Comparison of ENCODE assay signal across 1 cellular context in the genomic region with DNA sequence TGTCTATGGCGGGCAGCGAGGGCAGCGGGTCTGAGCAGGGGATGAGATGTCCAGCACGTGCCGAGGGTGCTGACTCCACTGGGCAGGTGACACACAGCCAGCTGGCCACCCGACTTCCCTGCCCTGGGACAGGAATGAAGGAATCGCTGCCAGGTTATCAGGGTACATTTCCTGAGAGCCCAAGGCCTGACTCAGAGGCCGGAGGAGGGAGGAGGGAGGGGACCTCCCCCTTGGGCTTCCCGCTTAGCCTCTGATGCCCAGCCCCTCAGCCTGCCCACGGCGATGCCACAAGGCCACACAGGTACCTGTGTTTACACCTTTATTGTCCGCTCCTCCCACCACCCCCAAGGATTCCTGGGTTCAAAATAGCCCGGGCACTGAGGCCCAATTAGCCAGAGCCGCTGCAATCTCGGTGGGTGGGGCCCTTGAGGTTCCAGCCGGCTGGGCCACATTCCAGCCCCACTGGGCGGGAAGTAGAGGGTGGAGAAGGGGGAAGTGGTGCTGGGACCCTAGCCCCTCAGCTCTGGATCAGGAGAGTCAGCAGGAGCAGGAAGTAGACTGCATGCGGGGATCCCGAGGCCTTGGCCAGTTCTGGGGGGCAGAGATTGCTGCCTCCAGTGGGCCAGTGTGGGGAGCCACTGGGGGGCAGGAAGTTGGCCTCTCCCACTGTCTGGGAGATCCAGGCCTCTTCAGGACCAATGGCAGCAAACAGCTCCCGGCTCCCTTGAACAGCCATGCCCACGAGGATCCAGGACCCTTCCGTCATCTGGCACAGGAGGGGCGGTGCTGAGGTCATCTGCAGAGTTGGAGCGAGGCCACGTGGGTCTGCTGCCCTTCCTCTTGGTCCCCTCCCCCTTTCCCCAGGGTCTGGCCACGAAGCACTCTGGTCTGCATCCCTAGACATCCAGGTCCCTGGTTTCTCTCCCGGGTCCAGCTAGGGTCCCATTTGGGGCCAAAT.
TF ChIP-seq lines count a peak whose summit lies in the region.

No MANE protein-coding gene starts in this region.

TF ChIP-seq in HepG2, 621 proteins besides CTCF, POLR2A, EP300 and RAD21 (continues in another document):
- TF ChIP-seq ZNF496 (CRISPR knock-in tag; IDR thresholded peaks at IDR 0.05; ENCODE audit: insufficient replicate concordance) (no peak), POLR2AphosphoS2 (IDR thresholded peaks at IDR 0.05; ENCODE audit: low read depth, low read length) (no peak), PCBP1 (IDR thresholded peaks at IDR 0.05; ENCODE audit: borderline replicate concordance, low read depth, low read length) (peak; percentile 85; the same call in 1 of the 2 replicates), SOX13 (IDR thresholded peaks at IDR 0.05) (no peak), SOX13 (CRISPR knock-in tag; conservative IDR thresholded peaks at IDR 0.05 in 1 of 2, IDR thresholded peaks at IDR 0.05 in 1 of 2) (no peak), ZNF616 (CRISPR knock-in tag; IDR thresholded peaks at IDR 0.05; ENCODE audit: low read depth) (0 out of 2 replicates have a peak, but pooled peaks have one; percentile 53), RARG (CRISPR knock-in tag; IDR thresholded peaks at IDR 0.05; ENCODE audit: low read depth) (no peak), ZC3H4 (CRISPR knock-in tag; IDR thresholded peaks at IDR 0.05; ENCODE audit: borderline replicate concordance) (no peak), ZBTB3 (CRISPR knock-in tag; IDR thresholded peaks at IDR 0.05; ENCODE audit: borderline replicate concordance, low read depth) (0 out of 2 replicates have a peak, but pooled peaks have one; percentile 41), ZNF629 (CRISPR knock-in tag; conservative IDR thresholded peaks at IDR 0.05) (no peak), MXI1 (IDR thresholded peaks at IDR 0.05; ENCODE audit: borderline replicate concordance, low read depth, low read length) (peak; percentile 89; the same call in 1 of the 3 replicates), ZNF850 (CRISPR knock-in tag; conservative IDR thresholded peaks at IDR 0.05) (no peak), TOPORS (CRISPR knock-in tag; IDR thresholded peaks at IDR 0.05) (no peak), REPIN1 (CRISPR knock-in tag; IDR thresholded peaks at IDR 0.05; ENCODE audit: borderline replicate concordance, low read depth) (no peak), CC2D1A (CRISPR knock-in tag; IDR thresholded peaks at IDR 0.05) (no peak), FOXO1 (CRISPR knock-in tag; IDR thresholded peaks at IDR 0.05) (no peak), ZNF367 (CRISPR knock-in tag; IDR thresholded peaks at IDR 0.05; ENCODE audit: borderline replicate concordance) (no peak), SMAD3 (CRISPR knock-in tag; IDR thresholded peaks at IDR 0.05) (no peak), KAT8 (CRISPR knock-in tag; IDR thresholded peaks at IDR 0.05) (no peak), GATAD2A (CRISPR knock-in tag; IDR thresholded peaks at IDR 0.05) (peak; percentile 5; the same call in 1 of the 2 replicates), HNRNPUL1 (IDR thresholded peaks at IDR 0.05; ENCODE audit: low read depth, low read length) (no peak), KMT2A (CRISPR knock-in tag; IDR thresholded peaks at IDR 0.05) (no peak), NRL (CRISPR knock-in tag; IDR thresholded peaks at IDR 0.05; ENCODE audit: borderline replicate concordance) (0 out of 2 replicates have a peak, but pooled peaks have one; percentile 74), ATRX (CRISPR knock-in tag; IDR thresholded peaks at IDR 0.05; ENCODE audit: borderline replicate concordance) (no peak), ZNF180 (CRISPR knock-in tag; IDR thresholded peaks at IDR 0.05; ENCODE audit: borderline replicate concordance, low read depth) (no peak), POGZ (CRISPR knock-in tag; IDR thresholded peaks at IDR 0.05) (no peak), ZNF33A (CRISPR knock-in tag; IDR thresholded peaks at IDR 0.05; ENCODE audit: borderline replicate concordance) (no peak), EEA1 (CRISPR knock-in tag; IDR thresholded peaks at IDR 0.05; ENCODE audit: borderline replicate concordance) (no peak; the same call in 1 of the 2 replicates), ZMAT3 (CRISPR knock-in tag; conservative IDR thresholded peaks at IDR 0.05) (peak; percentile 77)
- TF ChIP-seq, protein P1, sequence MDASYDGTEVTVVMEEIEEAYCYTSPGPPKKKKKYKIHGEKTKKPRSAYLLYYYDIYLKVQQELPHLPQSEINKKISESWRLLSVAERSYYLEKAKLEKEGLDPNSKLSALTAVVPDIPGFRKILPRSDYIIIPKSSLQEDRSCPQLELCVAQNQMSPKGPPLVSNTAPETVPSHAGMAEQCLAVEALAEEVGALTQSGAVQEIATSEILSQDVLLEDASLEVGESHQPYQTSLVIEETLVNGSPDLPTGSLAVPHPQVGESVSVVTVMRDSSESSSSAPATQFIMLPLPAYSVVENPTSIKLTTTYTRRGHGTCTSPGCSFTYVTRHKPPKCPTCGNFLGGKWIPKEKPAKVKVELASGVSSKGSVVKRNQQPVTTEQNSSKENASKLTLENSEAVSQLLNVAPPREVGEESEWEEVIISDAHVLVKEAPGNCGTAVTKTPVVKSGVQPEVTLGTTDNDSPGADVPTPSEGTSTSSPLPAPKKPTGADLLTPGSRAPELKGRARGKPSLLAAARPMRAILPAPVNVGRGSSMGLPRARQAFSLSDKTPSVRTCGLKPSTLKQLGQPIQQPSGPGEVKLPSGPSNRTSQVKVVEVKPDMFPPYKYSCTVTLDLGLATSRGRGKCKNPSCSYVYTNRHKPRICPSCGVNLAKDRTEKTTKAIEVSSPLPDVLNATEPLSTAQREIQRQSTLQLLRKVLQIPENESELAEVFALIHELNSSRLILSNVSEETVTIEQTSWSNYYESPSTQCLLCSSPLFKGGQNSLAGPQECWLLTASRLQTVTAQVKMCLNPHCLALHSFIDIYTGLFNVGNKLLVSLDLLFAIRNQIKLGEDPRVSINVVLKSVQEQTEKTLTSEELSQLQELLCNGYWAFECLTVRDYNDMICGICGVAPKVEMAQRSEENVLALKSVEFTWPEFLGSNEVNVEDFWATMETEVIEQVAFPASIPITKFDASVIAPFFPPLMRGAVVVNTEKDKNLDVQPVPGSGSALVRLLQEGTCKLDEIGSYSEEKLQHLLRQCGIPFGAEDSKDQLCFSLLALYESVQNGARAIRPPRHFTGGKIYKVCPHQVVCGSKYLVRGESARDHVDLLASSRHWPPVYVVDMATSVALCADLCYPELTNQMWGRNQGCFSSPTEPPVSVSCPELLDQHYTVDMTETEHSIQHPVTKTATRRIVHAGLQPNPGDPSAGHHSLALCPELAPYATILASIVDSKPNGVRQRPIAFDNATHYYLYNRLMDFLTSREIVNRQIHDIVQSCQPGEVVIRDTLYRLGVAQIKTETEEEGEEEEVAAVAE (CRISPR knock-in tag; IDR thresholded peaks at IDR 0.05; ENCODE audit: borderline replicate concordance): no peak
- TF ChIP-seq, protein P2, sequence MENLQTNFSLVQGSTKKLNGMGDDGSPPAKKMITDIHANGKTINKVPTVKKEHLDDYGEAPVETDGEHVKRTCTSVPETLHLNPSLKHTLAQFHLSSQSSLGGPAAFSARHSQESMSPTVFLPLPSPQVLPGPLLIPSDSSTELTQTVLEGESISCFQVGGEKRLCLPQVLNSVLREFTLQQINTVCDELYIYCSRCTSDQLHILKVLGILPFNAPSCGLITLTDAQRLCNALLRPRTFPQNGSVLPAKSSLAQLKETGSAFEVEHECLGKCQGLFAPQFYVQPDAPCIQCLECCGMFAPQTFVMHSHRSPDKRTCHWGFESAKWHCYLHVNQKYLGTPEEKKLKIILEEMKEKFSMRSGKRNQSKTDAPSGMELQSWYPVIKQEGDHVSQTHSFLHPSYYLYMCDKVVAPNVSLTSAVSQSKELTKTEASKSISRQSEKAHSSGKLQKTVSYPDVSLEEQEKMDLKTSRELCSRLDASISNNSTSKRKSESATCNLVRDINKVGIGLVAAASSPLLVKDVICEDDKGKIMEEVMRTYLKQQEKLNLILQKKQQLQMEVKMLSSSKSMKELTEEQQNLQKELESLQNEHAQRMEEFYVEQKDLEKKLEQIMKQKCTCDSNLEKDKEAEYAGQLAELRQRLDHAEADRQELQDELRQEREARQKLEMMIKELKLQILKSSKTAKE (CRISPR knock-in tag; IDR thresholded peaks at IDR 0.05; ENCODE audit: borderline replicate concordance): no peak
- TF ChIP-seq, protein P3, sequence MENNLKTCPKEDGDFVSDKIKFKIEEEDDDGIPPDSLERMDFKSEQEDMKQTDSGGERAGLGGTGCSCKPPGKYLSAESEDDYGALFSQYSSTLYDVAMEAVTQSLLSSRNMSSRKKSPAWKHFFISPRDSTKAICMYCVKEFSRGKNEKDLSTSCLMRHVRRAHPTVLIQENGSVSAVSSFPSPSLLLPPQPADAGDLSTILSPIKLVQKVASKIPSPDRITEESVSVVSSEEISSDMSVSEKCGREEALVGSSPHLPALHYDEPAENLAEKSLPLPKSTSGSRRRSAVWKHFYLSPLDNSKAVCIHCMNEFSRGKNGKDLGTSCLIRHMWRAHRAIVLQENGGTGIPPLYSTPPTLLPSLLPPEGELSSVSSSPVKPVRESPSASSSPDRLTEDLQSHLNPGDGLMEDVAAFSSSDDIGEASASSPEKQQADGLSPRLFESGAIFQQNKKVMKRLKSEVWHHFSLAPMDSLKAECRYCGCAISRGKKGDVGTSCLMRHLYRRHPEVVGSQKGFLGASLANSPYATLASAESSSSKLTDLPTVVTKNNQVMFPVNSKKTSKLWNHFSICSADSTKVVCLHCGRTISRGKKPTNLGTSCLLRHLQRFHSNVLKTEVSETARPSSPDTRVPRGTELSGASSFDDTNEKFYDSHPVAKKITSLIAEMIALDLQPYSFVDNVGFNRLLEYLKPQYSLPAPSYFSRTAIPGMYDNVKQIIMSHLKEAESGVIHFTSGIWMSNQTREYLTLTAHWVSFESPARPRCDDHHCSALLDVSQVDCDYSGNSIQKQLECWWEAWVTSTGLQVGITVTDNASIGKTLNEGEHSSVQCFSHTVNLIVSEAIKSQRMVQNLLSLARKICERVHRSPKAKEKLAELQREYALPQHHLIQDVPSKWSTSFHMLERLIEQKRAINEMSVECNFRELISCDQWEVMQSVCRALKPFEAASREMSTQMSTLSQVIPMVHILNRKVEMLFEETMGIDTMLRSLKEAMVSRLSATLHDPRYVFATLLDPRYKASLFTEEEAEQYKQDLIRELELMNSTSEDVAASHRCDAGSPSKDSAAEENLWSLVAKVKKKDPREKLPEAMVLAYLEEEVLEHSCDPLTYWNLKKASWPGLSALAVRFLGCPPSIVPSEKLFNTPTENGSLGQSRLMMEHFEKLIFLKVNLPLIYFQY (CRISPR knock-in tag; IDR thresholded peaks at IDR 0.05; ENCODE audit: borderline replicate concordance): peak; percentile 56; the same call in 1 of the 2 replicates
- TF ChIP-seq, protein P4, sequence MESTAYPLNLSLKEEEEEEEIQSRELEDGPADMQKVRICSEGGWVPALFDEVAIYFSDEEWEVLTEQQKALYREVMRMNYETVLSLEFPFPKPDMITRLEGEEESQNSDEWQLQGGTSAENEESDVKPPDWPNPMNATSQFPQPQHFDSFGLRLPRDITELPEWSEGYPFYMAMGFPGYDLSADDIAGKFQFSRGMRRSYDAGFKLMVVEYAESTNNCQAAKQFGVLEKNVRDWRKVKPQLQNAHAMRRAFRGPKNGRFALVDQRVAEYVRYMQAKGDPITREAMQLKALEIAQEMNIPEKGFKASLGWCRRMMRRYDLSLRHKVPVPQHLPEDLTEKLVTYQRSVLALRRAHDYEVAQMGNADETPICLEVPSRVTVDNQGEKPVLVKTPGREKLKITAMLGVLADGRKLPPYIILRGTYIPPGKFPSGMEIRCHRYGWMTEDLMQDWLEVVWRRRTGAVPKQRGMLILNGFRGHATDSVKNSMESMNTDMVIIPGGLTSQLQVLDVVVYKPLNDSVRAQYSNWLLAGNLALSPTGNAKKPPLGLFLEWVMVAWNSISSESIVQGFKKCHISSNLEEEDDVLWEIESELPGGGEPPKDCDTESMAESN (CRISPR knock-in tag; conservative IDR thresholded peaks at IDR 0.05): no peak
- TF ChIP-seq, protein P5, sequence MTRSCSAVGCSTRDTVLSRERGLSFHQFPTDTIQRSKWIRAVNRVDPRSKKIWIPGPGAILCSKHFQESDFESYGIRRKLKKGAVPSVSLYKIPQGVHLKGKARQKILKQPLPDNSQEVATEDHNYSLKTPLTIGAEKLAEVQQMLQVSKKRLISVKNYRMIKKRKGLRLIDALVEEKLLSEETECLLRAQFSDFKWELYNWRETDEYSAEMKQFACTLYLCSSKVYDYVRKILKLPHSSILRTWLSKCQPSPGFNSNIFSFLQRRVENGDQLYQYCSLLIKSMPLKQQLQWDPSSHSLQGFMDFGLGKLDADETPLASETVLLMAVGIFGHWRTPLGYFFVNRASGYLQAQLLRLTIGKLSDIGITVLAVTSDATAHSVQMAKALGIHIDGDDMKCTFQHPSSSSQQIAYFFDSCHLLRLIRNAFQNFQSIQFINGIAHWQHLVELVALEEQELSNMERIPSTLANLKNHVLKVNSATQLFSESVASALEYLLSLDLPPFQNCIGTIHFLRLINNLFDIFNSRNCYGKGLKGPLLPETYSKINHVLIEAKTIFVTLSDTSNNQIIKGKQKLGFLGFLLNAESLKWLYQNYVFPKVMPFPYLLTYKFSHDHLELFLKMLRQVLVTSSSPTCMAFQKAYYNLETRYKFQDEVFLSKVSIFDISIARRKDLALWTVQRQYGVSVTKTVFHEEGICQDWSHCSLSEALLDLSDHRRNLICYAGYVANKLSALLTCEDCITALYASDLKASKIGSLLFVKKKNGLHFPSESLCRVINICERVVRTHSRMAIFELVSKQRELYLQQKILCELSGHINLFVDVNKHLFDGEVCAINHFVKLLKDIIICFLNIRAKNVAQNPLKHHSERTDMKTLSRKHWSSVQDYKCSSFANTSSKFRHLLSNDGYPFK (CRISPR knock-in tag; IDR thresholded peaks at IDR 0.05; ENCODE audit: borderline replicate concordance): no peak
- TF ChIP-seq, protein P6, sequence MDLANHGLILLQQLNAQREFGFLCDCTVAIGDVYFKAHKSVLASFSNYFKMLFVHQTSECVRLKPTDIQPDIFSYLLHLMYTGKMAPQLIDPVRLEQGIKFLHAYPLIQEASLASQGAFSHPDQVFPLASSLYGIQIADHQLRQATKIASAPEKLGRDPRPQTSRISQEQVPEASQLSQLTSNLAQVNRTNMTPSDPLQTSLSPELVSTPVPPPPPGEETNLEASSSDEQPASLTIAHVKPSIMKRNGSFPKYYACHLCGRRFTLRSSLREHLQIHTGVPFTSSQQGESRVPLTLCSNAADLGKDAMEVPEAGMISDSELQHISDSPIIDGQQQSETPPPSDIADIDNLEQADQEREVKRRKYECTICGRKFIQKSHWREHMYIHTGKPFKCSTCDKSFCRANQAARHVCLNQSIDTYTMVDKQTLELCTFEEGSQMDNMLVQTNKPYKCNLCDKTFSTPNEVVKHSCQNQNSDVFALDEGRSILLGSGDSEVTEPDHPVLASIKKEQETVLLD (CRISPR knock-in tag; IDR thresholded peaks at IDR 0.05; ENCODE audit: low read depth): no peak
- TF ChIP-seq, protein P7, sequence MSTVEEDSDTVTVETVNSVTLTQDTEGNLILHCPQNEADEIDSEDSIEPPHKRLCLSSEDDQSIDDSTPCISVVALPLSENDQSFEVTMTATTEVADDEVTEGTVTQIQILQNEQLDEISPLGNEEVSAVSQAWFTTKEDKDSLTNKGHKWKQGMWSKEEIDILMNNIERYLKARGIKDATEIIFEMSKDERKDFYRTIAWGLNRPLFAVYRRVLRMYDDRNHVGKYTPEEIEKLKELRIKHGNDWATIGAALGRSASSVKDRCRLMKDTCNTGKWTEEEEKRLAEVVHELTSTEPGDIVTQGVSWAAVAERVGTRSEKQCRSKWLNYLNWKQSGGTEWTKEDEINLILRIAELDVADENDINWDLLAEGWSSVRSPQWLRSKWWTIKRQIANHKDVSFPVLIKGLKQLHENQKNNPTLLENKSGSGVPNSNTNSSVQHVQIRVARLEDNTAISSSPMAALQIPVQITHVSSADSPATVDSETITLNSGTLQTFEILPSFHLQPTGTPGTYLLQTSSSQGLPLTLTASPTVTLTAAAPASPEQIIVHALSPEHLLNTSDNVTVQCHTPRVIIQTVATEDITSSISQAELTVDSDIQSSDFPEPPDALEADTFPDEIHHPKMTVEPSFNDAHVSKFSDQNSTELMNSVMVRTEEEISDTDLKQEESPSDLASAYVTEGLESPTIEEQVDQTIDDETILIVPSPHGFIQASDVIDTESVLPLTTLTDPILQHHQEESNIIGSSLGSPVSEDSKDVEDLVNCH (CRISPR knock-in tag; IDR thresholded peaks at IDR 0.05): no peak
